Comparison of ENCODE assay signal across 1 cellular context in genomic region chr9:133744528-133744927, GRCh38. TPM values are rescaled to one million over a fixed set of nuclear protein-coding genes. Genes with fewer than 3 reads are reported as not detected.
"Had no signal": no experiment of that assay in that cellular context is flagged by ENCODE, and none has a peak within 500 bp of the region (broad histone marks: within the 10 kb centered on the region; RNA-seq: fewer than 3 reads in every experiment).

No MANE protein-coding gene starts in this region.

RNA-seq across cellular contexts. Expression of gene SARDH, which starts 6.4 kb away (rescaled TPM):
- total RNA-seq: MCF 10A had no signal
